Comparison of ENCODE assay signal across 8 cellular contexts in genomic region chr10:104045151-104046089, GRCh38. TPM values are rescaled to one million over a fixed set of nuclear protein-coding genes. Genes with fewer than 3 reads are reported as not detected.
DNase-seq lines count a peak whose midpoint lies in the region; ATAC-seq, FAIRE-seq and TF ChIP-seq lines count a peak whose summit lies in the region.

No MANE protein-coding gene starts in this region.

- peaks cover 7% of the 10 kb centered on the region for H3K4me1 Mint-ChIP-seq in activated CD4-positive, alpha-beta memory T cell treated with anti-CD3 and anti-CD28 coated beads, Interleukin-2, amount 10 ng/mL, durations not matched to agents 7 days and 5 days

- H3K4me3 Mint-ChIP-seq in activated CD4-positive, alpha-beta memory T cell treated with anti-CD3 and anti-CD28 coated beads, Interleukin-2, amount 10 ng/mL, durations not matched to agents 7 days and 5 days: no peak overlapping the region

- DNase-seq in DMS53 treated with DMSO at 0.1 percent for 48 hours (lab: John Stamatoyannopoulos, UW; ENCODE audit: unreplicated experiment) (peak; percentile 24), HK-2 (ENCODE audit: unreplicated experiment) (peak; percentile 67), right atrium auricular region (ENCODE audit: low spot score) (peak; percentile 61), small intestine (peak; percentile 61), NOMO-1 (lab: John Stamatoyannopoulos, UW; ENCODE audit: unreplicated experiment in 2 of 2) (no peak)
- peak; percentile 16 for DNase-seq in activated CD4-positive, alpha-beta memory T cell treated with anti-CD3 and anti-CD28 coated beads, Interleukin-2, amount 10 ng/mL, durations not matched to agents 7 days and 5 days

- H3K27ac Mint-ChIP-seq in activated CD4-positive, alpha-beta memory T cell treated with anti-CD3 and anti-CD28 coated beads, Interleukin-2, amount 10 ng/mL, durations not matched to agents 7 days and 5 days: no peak overlapping the region

- H3K27ac ChIP-seq in right atrium auricular region (no peak overlapping the region), small intestine (ENCODE audit: low read depth in 1 of 2, low read length in 1 of 2) (no peak overlapping the region)

- 81 to 87% (median 86%) methylated on average over 9 of the region's 9 CpGs for WGBS in small intestine, 3 donors

- peak in 1 of 2 donors; percentile 69 for TF ChIP-seq CTCF in right atrium auricular region (IDR thresholded peaks at IDR 0.05)

- H3K27me3 Mint-ChIP-seq in activated CD4-positive, alpha-beta memory T cell treated with anti-CD3 and anti-CD28 coated beads, Interleukin-2, amount 10 ng/mL, durations not matched to agents 7 days and 5 days: peaks cover 4% of the 10 kb centered on the region

- H3K36me3 ChIP-seq in right atrium auricular region (no peaks in the 10 kb centered on the region), small intestine (ENCODE audit: control insufficient read depth in 2 of 2, insufficient read depth in 2 of 2, low read length in 2 of 2) (no peaks in the 10 kb centered on the region)

- H3K36me3 Mint-ChIP-seq in activated CD4-positive, alpha-beta memory T cell treated with anti-CD3 and anti-CD28 coated beads, Interleukin-2, amount 10 ng/mL, durations not matched to agents 7 days and 5 days (ENCODE audit: low read depth): no peaks in the 10 kb centered on the region

- H3K4me1 ChIP-seq in right atrium auricular region: peaks cover 0 to 4% of the 10 kb centered on the region in 2 donors
- peaks cover 3 to 10% of the 10 kb centered on the region in 2 donors for H3K4me1 ChIP-seq in small intestine (ENCODE audit: control insufficient read depth in 2 of 2, insufficient read depth in 1 of 2, low read depth in 1 of 2, low read length in 1 of 2)

- H3K9me3 Mint-ChIP-seq in activated CD4-positive, alpha-beta memory T cell treated with anti-CD3 and anti-CD28 coated beads, Interleukin-2, amount 10 ng/mL, durations not matched to agents 7 days and 5 days: no peaks in the 10 kb centered on the region

- no peak for FAIRE-seq in small intestine (lab: Jason Lieb, UNC)

- H3K27me3 ChIP-seq in right atrium auricular region (no peaks in the 10 kb centered on the region), small intestine (ENCODE audit: control insufficient read depth in 2 of 2, insufficient read depth in 2 of 2, low read length in 2 of 2) (no peaks in the 10 kb centered on the region)

- H3K9me3 ChIP-seq in right atrium auricular region (no peaks in the 10 kb centered on the region), small intestine (ENCODE audit: control insufficient read depth, low read depth) (no peaks in the 10 kb centered on the region)

- H3K4me3 ChIP-seq in right atrium auricular region (no peak overlapping the region), small intestine (ENCODE audit: low read depth in 1 of 2, low read length in 2 of 2) (no peak overlapping the region)

- POLR2A ChIA-PET in activated CD4-positive, alpha-beta memory T cell treated with anti-CD3 and anti-CD28 coated beads, Interleukin-2, amount 10 ng/mL, durations not matched to agents 7 days and 5 days (lab: Charles Lee): no interaction called here

- ATAC-seq in GM18870 (IDR thresholded peaks at IDR 0.05; ENCODE audit: unreplicated experiment) (no peak), GM18861 (IDR thresholded peaks at IDR 0.05; ENCODE audit: unreplicated experiment) (no peak)

- CTCF ChIA-PET in activated CD4-positive, alpha-beta memory T cell treated with anti-CD3 and anti-CD28 coated beads, Interleukin-2, amount 10 ng/mL, durations not matched to agents 7 days and 5 days (lab: Charles Lee): no interaction called here

RNA-seq across cellular contexts. Expression of gene COL17A1, which starts 40.3 kb away (rescaled TPM):
- not detected for total RNA-seq in activated CD4-positive, alpha-beta memory T cell treated with anti-CD3 and anti-CD28 coated beads, Interleukin-2, amount 10 ng/mL, durations not matched to agents 7 days and 5 days
- total RNA-seq in right atrium auricular region: 1 to 10 TPM in 1 of 2 donors, under 1 TPM in 1; 0.26 to 6.2 TPM
- 10 to 100 TPM; 13.9 to 78.1 (median 57.0) TPM for polyA plus RNA-seq in small intestine

Comparison
In these comparisons a context has a peak if more than half of its experiments do, and no peak if none do; other contexts are left out.
1. DNase-seq: peak in DMS53 treated with DMSO at 0.1 percent for 48 hours (single experiment), HK-2 (single experiment), activated CD4-positive, alpha-beta memory T cell treated with anti-CD3 and anti-CD28 coated beads, Interleukin-2, amount 10 ng/mL, durations not matched to agents 7 days and 5 days (single experiment), right atrium auricular region (single experiment) and small intestine (single experiment); none in NOMO-1 (0 of 2).